34 cellular contexts compared by ENCODE assay signal in the genomic region with DNA sequence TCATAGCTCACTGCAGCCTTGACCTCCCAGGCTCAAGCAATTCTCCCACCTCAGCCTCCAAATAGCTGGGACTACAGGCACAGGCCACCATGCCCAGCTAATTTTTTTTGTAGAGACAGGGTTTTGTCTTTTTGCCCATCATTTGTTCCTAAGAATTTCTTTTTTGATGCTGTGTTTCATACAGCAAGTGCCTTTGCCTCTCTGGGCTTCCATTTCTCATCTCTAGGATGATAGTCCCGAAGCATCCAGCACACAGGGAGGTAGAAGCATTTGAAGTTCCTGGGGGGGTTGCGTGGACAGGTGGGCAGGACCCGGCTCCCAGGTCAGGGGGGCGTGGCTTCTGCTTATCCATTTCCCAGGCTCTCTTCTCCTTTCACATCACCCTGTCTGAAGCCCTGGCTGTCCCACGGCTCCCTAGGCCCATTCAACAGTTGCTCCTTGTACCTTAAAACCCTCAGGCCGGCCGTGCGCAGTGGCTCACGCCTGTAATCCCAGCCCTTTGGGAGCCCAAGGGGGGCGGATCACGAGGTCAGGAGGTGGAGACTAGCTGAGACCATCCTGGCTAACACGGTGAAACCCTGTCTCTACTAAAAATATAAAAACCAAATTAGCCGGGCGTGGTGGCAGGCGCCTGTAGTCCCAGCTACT. TPM values are rescaled to one million over a fixed set of nuclear protein-coding genes. Genes with fewer than 3 reads are reported as not detected.
"Had no signal": no experiment of that assay in that cellular context is flagged by ENCODE, and none has a peak within 500 bp of the region (broad histone marks: within the 10 kb centered on the region; RNA-seq: fewer than 3 reads in every experiment).

No MANE protein-coding gene starts in this region.

- DNase-seq: activated CD4-positive, alpha-beta T cell treated with anti-CD3 and anti-CD28 coated beads, Interleukin-2, amount 10 ng/mL, durations not matched to agents 24 days and 14 days; activated CD4-positive, alpha-beta T cell treated with anti-CD3 and anti-CD28 coated beads, Interleukin-2, amount 50 U/mL, for 4 hours; activated CD8-positive, alpha-beta T cell treated with anti-CD3 and anti-CD28 coated beads for 36 hours; activated gamma-delta T cell; activated naive CD4-positive, alpha-beta T cell treated with Interleukin-2 at 50 U/mL for 16 hours; activated naive CD8-positive, alpha-beta T cell treated with anti-CD3 and anti-CD28 coated beads, Interleukin-2, amount 10 ng/mL, durations not matched to agents 7 days and 5 days; activated T-cell treated with anti-CD3 and anti-CD28 coated beads, Interleukin-2, amount 50 U/mL, for 1 hour; amygdala; NCI-H1092 treated with DMSO at 0.1 percent for 48 hours; NCI-H1417; NCI-H146; NCI-H187; NCI-H2029 treated with DMSO at 0.1 percent for 48 hours; NCI-H2107; NCI-H2171; NCI-H510A; NCI-H526; NCI-H748 treated with DMSO at 0.1 percent for 48 hours; NK-92 treated with Interleukin-12 subunit alpha and Interleukin-12 subunit beta, amount 100 ng/mL, for 24 hours; PC-3; Peyer's patch; RPMI8226; SHP77 treated with DMSO at 0.1 percent for 48 hours; SW 1271; T-helper 1 cell; T1000 had no signal

- H3K4me3 Mint-ChIP-seq: activated CD4-positive, alpha-beta T cell treated with anti-CD3 and anti-CD28 coated beads, Interleukin-2, amount 10 ng/mL, durations not matched to agents 24 days and 14 days; activated CD8-positive, alpha-beta T cell treated with anti-CD3 and anti-CD28 coated beads for 36 hours; activated naive CD4-positive, alpha-beta T cell treated with anti-CD3 and anti-CD28 coated beads, Interleukin-2, amount 50 U/mL, for 24 hours; activated naive CD8-positive, alpha-beta T cell treated with anti-CD3 and anti-CD28 coated beads, Interleukin-2, amount 10 ng/mL, durations not matched to agents 7 days and 5 days; central memory CD8-positive, alpha-beta T cell had no signal

- H3K27me3 Mint-ChIP-seq: activated CD4-positive, alpha-beta T cell treated with anti-CD3 and anti-CD28 coated beads, Interleukin-2, amount 10 ng/mL, durations not matched to agents 24 days and 14 days; activated CD8-positive, alpha-beta T cell treated with anti-CD3 and anti-CD28 coated beads for 36 hours; activated naive CD4-positive, alpha-beta T cell treated with anti-CD3 and anti-CD28 coated beads, Interleukin-2, amount 50 U/mL, for 24 hours; activated naive CD8-positive, alpha-beta T cell treated with anti-CD3 and anti-CD28 coated beads, Interleukin-2, amount 10 ng/mL, durations not matched to agents 7 days and 5 days; central memory CD8-positive, alpha-beta T cell had no signal

- H3K27ac Mint-ChIP-seq: activated CD4-positive, alpha-beta T cell treated with anti-CD3 and anti-CD28 coated beads, Interleukin-2, amount 10 ng/mL, durations not matched to agents 24 days and 14 days; activated CD8-positive, alpha-beta T cell treated with anti-CD3 and anti-CD28 coated beads for 36 hours; activated naive CD4-positive, alpha-beta T cell treated with anti-CD3 and anti-CD28 coated beads, Interleukin-2, amount 50 U/mL, for 24 hours; activated naive CD8-positive, alpha-beta T cell treated with anti-CD3 and anti-CD28 coated beads, Interleukin-2, amount 10 ng/mL, durations not matched to agents 7 days and 5 days; activated T-helper 2 cell treated with anti-CD3 and anti-CD28 coated beads, Interferon-gamma antibody, Interleukin-2, Interleukin-4, amounts not matched to agents 10 μg/mL and 5 μg/mL and 100 μg/mL, durations not matched to agents 14 hours and 24 hours and 36 hours had no signal

- H3K9me3 Mint-ChIP-seq: activated CD4-positive, alpha-beta T cell treated with anti-CD3 and anti-CD28 coated beads, Interleukin-2, amount 10 ng/mL, durations not matched to agents 24 days and 14 days; activated CD8-positive, alpha-beta T cell treated with anti-CD3 and anti-CD28 coated beads for 36 hours; activated naive CD4-positive, alpha-beta T cell treated with anti-CD3 and anti-CD28 coated beads, Interleukin-2, amount 50 U/mL, for 24 hours; activated naive CD8-positive, alpha-beta T cell treated with anti-CD3 and anti-CD28 coated beads, Interleukin-2, amount 10 ng/mL, durations not matched to agents 7 days and 5 days; activated T-helper 2 cell treated with anti-CD3 and anti-CD28 coated beads, Interferon-gamma antibody, Interleukin-2, Interleukin-4, amounts not matched to agents 10 μg/mL and 5 μg/mL and 100 μg/mL, durations not matched to agents 14 hours and 24 hours and 36 hours; central memory CD8-positive, alpha-beta T cell had no signal

- H3K36me3 Mint-ChIP-seq: activated naive CD4-positive, alpha-beta T cell treated with anti-CD3 and anti-CD28 coated beads, Interleukin-2, amount 50 U/mL, for 24 hours had no signal

- ATAC-seq: activated CD8-positive, alpha-beta T cell treated with anti-CD3 and anti-CD28 coated beads for 36 hours; PC-3 had no signal

- H3K27ac ChIP-seq: ascending aorta, cardiac muscle cell, Peyer's patch, SJSA1 had no signal

- H3K27me3 ChIP-seq: ascending aorta, cardiac muscle cell, Peyer's patch, SJSA1 had no signal

- H3K4me3 ChIP-seq: ascending aorta, cardiac muscle cell, Peyer's patch, SJSA1 had no signal

- H3K9me3 ChIP-seq: ascending aorta, Peyer's patch, SJSA1 had no signal

RNA-seq across cellular contexts. Expression of a gene that starts 27.9 kb away (rescaled TPM):
- total RNA-seq: activated CD4-positive, alpha-beta T cell treated with anti-CD3 and anti-CD28 coated beads, Interleukin-2, amount 10 ng/mL, durations not matched to agents 24 days and 14 days; activated CD8-positive, alpha-beta memory T cell treated with anti-CD3 and anti-CD28 coated beads for 36 hours; activated CD8-positive, alpha-beta T cell treated with anti-CD3 and anti-CD28 coated beads for 36 hours; activated naive CD8-positive, alpha-beta T cell treated with anti-CD3 and anti-CD28 coated beads, Interleukin-2, amount 10 ng/mL, durations not matched to agents 7 days and 5 days; activated T-helper 2 cell treated with anti-CD3 and anti-CD28 coated beads, Interferon-gamma antibody, Interleukin-2, Interleukin-4, amounts not matched to agents 10 μg/mL and 5 μg/mL and 100 μg/mL, durations not matched to agents 14 hours and 24 hours and 36 hours; T-helper 2 cell treated with Interferon-gamma antibody and Interleukin-4, amounts not matched to agents 100 ng/mL and 5 ng/mL, for 36 hours had no signal
